In the genomic region with DNA sequence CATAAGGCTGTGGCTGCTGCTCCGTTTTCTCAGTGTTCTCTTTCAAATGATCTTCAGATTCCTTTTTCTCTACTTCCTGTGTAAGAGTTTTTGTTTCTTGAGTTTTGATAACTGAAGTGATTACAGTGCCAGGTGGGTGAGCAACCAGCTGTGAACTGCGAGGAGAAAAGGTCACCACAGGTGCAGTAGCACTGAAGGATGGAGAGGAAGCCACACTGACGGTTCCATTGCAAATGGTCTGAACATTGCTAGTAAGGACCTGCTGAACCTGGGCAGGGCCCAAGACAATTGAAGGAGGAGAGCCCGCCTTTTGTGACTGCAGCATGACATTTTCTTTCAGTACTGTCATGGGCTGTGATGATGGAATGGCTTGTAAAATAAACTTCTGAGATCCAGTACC, we compare ENCODE assay signal across 10 cellular contexts.
DNase-seq lines count a peak whose midpoint lies in the region; ATAC-seq and TF ChIP-seq lines count a peak whose summit lies in the region.
"Had no signal": no experiment of that assay in that cellular context is flagged by ENCODE, and none has a peak within 500 bp of the region (broad histone marks: within the 10 kb centered on the region; RNA-seq: fewer than 3 reads in every experiment).

No MANE protein-coding gene starts in this region.

- no peaks in the 10 kb centered on the region for H3K27me3 ChIP-seq in foreskin keratinocyte

- no peaks in the 10 kb centered on the region for H3K4me1 ChIP-seq in foreskin keratinocyte

- DNase-seq in left kidney (ENCODE audit: low read depth, low spot score) (peak; percentile 12), SHP77 (lab: John Stamatoyannopoulos, UW) (no peak), foreskin keratinocyte (no peak), middle frontal gyrus (ENCODE audit: extremely low spot score, low spot score) (no peak)
- DNase-seq in stimulated activated CD4-positive, alpha-beta T cell treated with anti-CD3 and anti-CD28 coated beads, Interleukin-4, amount 100 ng/mL, for 24 hours = no peak
- DNase-seq: mesenchymal stem cell, WERI-Rb-1 had no signal

- H3K27ac ChIP-seq in foreskin keratinocyte = no peak overlapping the region
- H3K27ac ChIP-seq: WERI-Rb-1 had no signal

- no peak for TF ChIP-seq CTCF in foreskin keratinocyte (conservative IDR thresholded peaks at IDR 0.05)

- ATAC-seq in GM18498 (IDR thresholded peaks at IDR 0.05; ENCODE audit: unreplicated experiment) = peak; percentile 74
- ATAC-seq in GM21381 (IDR thresholded peaks at IDR 0.05; ENCODE audit: unreplicated experiment) = peak; percentile 73
- peak; percentile 66 for ATAC-seq in HG03469 (IDR thresholded peaks at IDR 0.05; ENCODE audit: unreplicated experiment)
- no peak for ATAC-seq in foreskin keratinocyte
